Comparison of ENCODE assay signal across 1 cellular context in the genomic region with DNA sequence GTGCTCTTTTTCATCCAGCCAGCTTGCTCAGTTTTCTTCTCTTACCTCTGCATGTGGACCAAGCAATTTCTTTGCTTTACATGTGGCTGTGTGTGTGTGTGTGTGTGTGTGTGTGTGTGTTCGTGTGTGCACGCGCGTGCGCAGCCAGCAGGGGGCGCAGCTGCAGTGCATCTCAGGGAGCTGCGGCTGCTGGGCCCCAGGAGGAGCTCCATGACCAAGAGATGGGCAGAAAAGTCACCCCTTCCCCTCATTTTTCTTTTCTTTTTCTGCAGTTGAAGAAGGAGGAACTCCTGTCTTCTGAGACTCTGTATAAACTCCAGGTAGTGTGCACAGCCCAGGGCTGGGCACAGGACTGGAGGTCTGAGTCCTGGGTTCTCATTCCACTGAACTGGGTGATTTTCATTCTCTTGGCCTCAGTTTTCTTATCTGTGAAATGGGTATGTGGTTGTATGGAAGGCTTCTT.
TF ChIP-seq lines count a peak whose summit lies in the region.

No MANE protein-coding gene starts in this region.

TF ChIP-seq in H1, 55 proteins besides CTCF, POLR2A, EP300 and RAD21:
- TF ChIP-seq, protein P1, sequence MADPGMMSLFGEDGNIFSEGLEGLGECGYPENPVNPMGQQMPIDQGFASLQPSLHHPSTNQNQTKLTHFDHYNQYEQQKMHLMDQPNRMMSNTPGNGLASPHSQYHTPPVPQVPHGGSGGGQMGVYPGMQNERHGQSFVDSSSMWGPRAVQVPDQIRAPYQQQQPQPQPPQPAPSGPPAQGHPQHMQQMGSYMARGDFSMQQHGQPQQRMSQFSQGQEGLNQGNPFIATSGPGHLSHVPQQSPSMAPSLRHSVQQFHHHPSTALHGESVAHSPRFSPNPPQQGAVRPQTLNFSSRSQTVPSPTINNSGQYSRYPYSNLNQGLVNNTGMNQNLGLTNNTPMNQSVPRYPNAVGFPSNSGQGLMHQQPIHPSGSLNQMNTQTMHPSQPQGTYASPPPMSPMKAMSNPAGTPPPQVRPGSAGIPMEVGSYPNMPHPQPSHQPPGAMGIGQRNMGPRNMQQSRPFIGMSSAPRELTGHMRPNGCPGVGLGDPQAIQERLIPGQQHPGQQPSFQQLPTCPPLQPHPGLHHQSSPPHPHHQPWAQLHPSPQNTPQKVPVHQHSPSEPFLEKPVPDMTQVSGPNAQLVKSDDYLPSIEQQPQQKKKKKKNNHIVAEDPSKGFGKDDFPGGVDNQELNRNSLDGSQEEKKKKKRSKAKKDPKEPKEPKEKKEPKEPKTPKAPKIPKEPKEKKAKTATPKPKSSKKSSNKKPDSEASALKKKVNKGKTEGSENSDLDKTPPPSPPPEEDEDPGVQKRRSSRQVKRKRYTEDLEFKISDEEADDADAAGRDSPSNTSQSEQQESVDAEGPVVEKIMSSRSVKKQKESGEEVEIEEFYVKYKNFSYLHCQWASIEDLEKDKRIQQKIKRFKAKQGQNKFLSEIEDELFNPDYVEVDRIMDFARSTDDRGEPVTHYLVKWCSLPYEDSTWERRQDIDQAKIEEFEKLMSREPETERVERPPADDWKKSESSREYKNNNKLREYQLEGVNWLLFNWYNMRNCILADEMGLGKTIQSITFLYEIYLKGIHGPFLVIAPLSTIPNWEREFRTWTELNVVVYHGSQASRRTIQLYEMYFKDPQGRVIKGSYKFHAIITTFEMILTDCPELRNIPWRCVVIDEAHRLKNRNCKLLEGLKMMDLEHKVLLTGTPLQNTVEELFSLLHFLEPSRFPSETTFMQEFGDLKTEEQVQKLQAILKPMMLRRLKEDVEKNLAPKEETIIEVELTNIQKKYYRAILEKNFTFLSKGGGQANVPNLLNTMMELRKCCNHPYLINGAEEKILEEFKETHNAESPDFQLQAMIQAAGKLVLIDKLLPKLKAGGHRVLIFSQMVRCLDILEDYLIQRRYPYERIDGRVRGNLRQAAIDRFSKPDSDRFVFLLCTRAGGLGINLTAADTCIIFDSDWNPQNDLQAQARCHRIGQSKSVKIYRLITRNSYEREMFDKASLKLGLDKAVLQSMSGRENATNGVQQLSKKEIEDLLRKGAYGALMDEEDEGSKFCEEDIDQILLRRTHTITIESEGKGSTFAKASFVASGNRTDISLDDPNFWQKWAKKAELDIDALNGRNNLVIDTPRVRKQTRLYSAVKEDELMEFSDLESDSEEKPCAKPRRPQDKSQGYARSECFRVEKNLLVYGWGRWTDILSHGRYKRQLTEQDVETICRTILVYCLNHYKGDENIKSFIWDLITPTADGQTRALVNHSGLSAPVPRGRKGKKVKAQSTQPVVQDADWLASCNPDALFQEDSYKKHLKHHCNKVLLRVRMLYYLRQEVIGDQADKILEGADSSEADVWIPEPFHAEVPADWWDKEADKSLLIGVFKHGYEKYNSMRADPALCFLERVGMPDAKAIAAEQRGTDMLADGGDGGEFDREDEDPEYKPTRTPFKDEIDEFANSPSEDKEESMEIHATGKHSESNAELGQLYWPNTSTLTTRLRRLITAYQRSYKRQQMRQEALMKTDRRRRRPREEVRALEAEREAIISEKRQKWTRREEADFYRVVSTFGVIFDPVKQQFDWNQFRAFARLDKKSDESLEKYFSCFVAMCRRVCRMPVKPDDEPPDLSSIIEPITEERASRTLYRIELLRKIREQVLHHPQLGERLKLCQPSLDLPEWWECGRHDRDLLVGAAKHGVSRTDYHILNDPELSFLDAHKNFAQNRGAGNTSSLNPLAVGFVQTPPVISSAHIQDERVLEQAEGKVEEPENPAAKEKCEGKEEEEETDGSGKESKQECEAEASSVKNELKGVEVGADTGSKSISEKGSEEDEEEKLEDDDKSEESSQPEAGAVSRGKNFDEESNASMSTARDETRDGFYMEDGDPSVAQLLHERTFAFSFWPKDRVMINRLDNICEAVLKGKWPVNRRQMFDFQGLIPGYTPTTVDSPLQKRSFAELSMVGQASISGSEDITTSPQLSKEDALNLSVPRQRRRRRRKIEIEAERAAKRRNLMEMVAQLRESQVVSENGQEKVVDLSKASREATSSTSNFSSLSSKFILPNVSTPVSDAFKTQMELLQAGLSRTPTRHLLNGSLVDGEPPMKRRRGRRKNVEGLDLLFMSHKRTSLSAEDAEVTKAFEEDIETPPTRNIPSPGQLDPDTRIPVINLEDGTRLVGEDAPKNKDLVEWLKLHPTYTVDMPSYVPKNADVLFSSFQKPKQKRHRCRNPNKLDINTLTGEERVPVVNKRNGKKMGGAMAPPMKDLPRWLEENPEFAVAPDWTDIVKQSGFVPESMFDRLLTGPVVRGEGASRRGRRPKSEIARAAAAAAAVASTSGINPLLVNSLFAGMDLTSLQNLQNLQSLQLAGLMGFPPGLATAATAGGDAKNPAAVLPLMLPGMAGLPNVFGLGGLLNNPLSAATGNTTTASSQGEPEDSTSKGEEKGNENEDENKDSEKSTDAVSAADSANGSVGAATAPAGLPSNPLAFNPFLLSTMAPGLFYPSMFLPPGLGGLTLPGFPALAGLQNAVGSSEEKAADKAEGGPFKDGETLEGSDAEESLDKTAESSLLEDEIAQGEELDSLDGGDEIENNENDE (IDR thresholded peaks at IDR 0.05; ENCODE audit: insufficient replicate concordance, low read length), result no peak
- TF ChIP-seq SP2 (IDR thresholded peaks at IDR 0.05; ENCODE audit: low read length) (no peak), SIN3A (conservative IDR thresholded peaks at IDR 0.05 in 1 of 2, IDR thresholded peaks at IDR 0.05 in 1 of 2; ENCODE audit: low read depth in 1 of 2, low read length in 2 of 2) (no peak), HDAC2 (IDR thresholded peaks at IDR 0.05; ENCODE audit: borderline replicate concordance in 1 of 2, low read depth in 2 of 2, low read length in 2 of 2) (peak in 1 of 2 experiments; percentile 100; a peak in 2 of 4 replicates), BRCA1 (IDR thresholded peaks at IDR 0.05; ENCODE audit: low read depth, low read length) (no peak), ZNF274 (IDR thresholded peaks at IDR 0.05; ENCODE audit: borderline replicate concordance, extremely low read depth, low read length) (no peak), CHD1 (IDR thresholded peaks at IDR 0.05; ENCODE audit: low read depth, low read length) (no peak), GTF2F1 (IDR thresholded peaks at IDR 0.05; ENCODE audit: borderline replicate concordance, low read depth, low read length) (no peak; the same call in 1 of the 2 replicates), SIX5 (IDR thresholded peaks at IDR 0.05; ENCODE audit: low read depth, low read length) (no peak), BCL11A (IDR thresholded peaks at IDR 0.05; ENCODE audit: low read depth in 2 of 2, low read length in 2 of 2) (no peak), ASH2L (IDR thresholded peaks at IDR 0.05; ENCODE audit: low read length) (no peak), TAF7 (optimal IDR thresholded peaks at IDR 0.05; ENCODE audit: borderline replicate concordance, low read depth, low read length) (no peak), KDM1A (IDR thresholded peaks at IDR 0.05; ENCODE audit: borderline replicate concordance, low read length) (peak; percentile 100), CEBPB (IDR thresholded peaks at IDR 0.05; ENCODE audit: low read depth, low read length) (no peak), PHF8 (conservative IDR thresholded peaks at IDR 0.05; ENCODE audit: low read depth, low read length) (no peak), SRF (IDR thresholded peaks at IDR 0.05; ENCODE audit: low read depth, low read length) (no peak), GABPA (IDR thresholded peaks at IDR 0.05; ENCODE audit: borderline replicate concordance, insufficient read depth, low read length) (peak; percentile 48; the same call in 1 of the 2 replicates), TCF12 (IDR thresholded peaks at IDR 0.05; ENCODE audit: low read depth, low read length) (no peak), JUND (IDR thresholded peaks at IDR 0.05; ENCODE audit: low read length) (peak; percentile 44; the same call in 1 of the 2 replicates), TEAD4 (IDR thresholded peaks at IDR 0.05; ENCODE audit: low read depth, low read length) (0 out of 2 replicates have a peak, but pooled peaks have one; percentile 47), JUN (IDR thresholded peaks at IDR 0.05; ENCODE audit: low read depth, low read length) (no peak), SUZ12 (IDR thresholded peaks at IDR 0.05; ENCODE audit: low read length) (no peak), YY1 (IDR thresholded peaks at IDR 0.05; ENCODE audit: low read depth, low read length) (no peak; the same call in 1 of the 2 replicates), SIRT6 (IDR thresholded peaks at IDR 0.05; ENCODE audit: low read length) (no peak), RFX5 (IDR thresholded peaks at IDR 0.05; ENCODE audit: borderline replicate concordance, low read depth, low read length) (no peak), NANOG (IDR thresholded peaks at IDR 0.05; ENCODE audit: insufficient read depth, low read depth, low read length, poor library complexity, severe bottlenecking) (no peak), CREB1 (IDR thresholded peaks at IDR 0.05) (peak; percentile 73), NRF1 (IDR thresholded peaks at IDR 0.05; ENCODE audit: low read depth, low read length) (no peak), RNF2 (IDR thresholded peaks at IDR 0.05; ENCODE audit: borderline replicate concordance, low read depth, low read length, missing control alignments, poor library complexity, severe bottlenecking) (no peak), MAFK (IDR thresholded peaks at IDR 0.05; ENCODE audit: low read depth, low read length) (peak; percentile 12; the same call in 1 of the 2 replicates), RXRA (IDR thresholded peaks at IDR 0.05; ENCODE audit: insufficient read depth, low read depth, low read length) (no peak), FOSL1 (IDR thresholded peaks at IDR 0.05; ENCODE audit: insufficient read depth, low read depth, low read length) (peak; percentile 81; the same call in 1 of the 2 replicates), CTBP2 (IDR thresholded peaks at IDR 0.05; ENCODE audit: borderline replicate concordance, insufficient read depth, insufficient read length, low read length) (no peak), EGR1 (IDR thresholded peaks at IDR 0.05; ENCODE audit: borderline replicate concordance, low read depth, low read length) (no peak), HDAC6 (IDR thresholded peaks at IDR 0.05; ENCODE audit: low read depth, low read length) (no peak), RBBP5 (IDR thresholded peaks at IDR 0.05; ENCODE audit: borderline replicate concordance, low read depth, low read length) (no peak), KDM5A (IDR thresholded peaks at IDR 0.05; ENCODE audit: low read length) (no peak), EZH2 (IDR thresholded peaks at IDR 0.05; ENCODE audit: low read depth, low read length, severe bottlenecking) (no peak)
- TF ChIP-seq, protein P2, sequence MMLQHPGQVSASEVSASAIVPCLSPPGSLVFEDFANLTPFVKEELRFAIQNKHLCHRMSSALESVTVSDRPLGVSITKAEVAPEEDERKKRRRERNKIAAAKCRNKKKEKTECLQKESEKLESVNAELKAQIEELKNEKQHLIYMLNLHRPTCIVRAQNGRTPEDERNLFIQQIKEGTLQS (IDR thresholded peaks at IDR 0.05; ENCODE audit: insufficient read depth, low read depth, low read length), result no peak; the same call in 1 of the 2 replicates
- TF ChIP-seq, protein P3, sequence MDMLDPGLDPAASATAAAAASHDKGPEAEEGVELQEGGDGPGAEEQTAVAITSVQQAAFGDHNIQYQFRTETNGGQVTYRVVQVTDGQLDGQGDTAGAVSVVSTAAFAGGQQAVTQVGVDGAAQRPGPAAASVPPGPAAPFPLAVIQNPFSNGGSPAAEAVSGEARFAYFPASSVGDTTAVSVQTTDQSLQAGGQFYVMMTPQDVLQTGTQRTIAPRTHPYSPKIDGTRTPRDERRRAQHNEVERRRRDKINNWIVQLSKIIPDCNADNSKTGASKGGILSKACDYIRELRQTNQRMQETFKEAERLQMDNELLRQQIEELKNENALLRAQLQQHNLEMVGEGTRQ (IDR thresholded peaks at IDR 0.05; ENCODE audit: low read length), result no peak
- TF ChIP-seq, protein P4, sequence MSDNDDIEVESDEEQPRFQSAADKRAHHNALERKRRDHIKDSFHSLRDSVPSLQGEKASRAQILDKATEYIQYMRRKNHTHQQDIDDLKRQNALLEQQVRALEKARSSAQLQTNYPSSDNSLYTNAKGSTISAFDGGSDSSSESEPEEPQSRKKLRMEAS (IDR thresholded peaks at IDR 0.05), result peak; percentile 82
- TF ChIP-seq, protein P5, sequence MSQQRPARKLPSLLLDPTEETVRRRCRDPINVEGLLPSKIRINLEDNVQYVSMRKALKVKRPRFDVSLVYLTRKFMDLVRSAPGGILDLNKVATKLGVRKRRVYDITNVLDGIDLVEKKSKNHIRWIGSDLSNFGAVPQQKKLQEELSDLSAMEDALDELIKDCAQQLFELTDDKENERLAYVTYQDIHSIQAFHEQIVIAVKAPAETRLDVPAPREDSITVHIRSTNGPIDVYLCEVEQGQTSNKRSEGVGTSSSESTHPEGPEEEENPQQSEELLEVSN (IDR thresholded peaks at IDR 0.05), result no peak
